11 cellular contexts compared by ENCODE assay signal in genomic region chr5:37495210-37495609, GRCh38.
DNase-seq lines count a peak whose midpoint lies in the region; ATAC-seq, FAIRE-seq and TF ChIP-seq lines count a peak whose summit lies in the region.
"Had no signal": no experiment of that assay in that cellular context is flagged by ENCODE, and none has a peak within 500 bp of the region (broad histone marks: within the 10 kb centered on the region; RNA-seq: fewer than 3 reads in every experiment).

No MANE protein-coding gene starts in this region.

- WGBS in right cardiac atrium: 78% methylated on average over 2 of the region's 2 CpGs
- WGBS in spleen, 5 donors: 61 to 81% (median 81%) methylated on average over 2 of the region's 2 CpGs

- H3K4me3 ChIP-seq in right cardiac atrium (ENCODE audit: low read length) (no peak overlapping the region), spleen (no peak overlapping the region)

- DNase-seq in left ventricle myocardium superior (no peak), right cardiac atrium (no peak), SK-MEL-5 (ENCODE audit: low read depth, low spot score) (peak; percentile 48), foreskin melanocyte (peak; percentile 55), urothelium cell line (ENCODE audit: low spot score) (no peak), spleen (no peak)
- DNase-seq: activated T-cell treated with anti-CD3 and anti-CD28 coated beads, Interleukin-2, amount 50 U/mL, for 24 hours; occipital lobe; Right ventricle myocardium superior had no signal

- FAIRE-seq in urothelium cell line (lab: Jason Lieb, UNC): peak; percentile 27

- no peak for TF ChIP-seq POLR2A in spleen (IDR thresholded peaks at IDR 0.05)

- intact Hi-C loops in left ventricle myocardium superior (cut with micrococcal nuclease) (no loop called here), right cardiac atrium (cut with DNase I) (no loop called here), spleen (cut with DNase I; ENCODE audit: low total_unique reads) (no loop called here)

- H3K36me3 ChIP-seq in spleen: peaks cover 0 to 45% (median 7%) of the 10 kb centered on the region in 6 donors

- ATAC-seq in left ventricle myocardium superior (peak; percentile 24), right cardiac atrium (no peak), HG02610 (IDR thresholded peaks at IDR 0.05; ENCODE audit: unreplicated experiment) (no peak), GM19463 (IDR thresholded peaks at IDR 0.05; ENCODE audit: unreplicated experiment) (no peak)

- H3K27ac ChIP-seq in right cardiac atrium (ENCODE audit: low read length) (no peak overlapping the region), spleen (no peak overlapping the region)

- H3K4me1 ChIP-seq in right cardiac atrium (ENCODE audit: control insufficient read depth, insufficient read depth, low read length): no peaks in the 10 kb centered on the region
- no peaks in the 10 kb centered on the region for H3K4me1 ChIP-seq in spleen

- TF ChIP-seq CTCF in spleen (IDR thresholded peaks at IDR 0.05 in 8 of 11, conservative IDR thresholded peaks at IDR 0.05 in 3 of 11): no peak

- H3K9me3 ChIP-seq in right cardiac atrium (ENCODE audit: control insufficient read depth, low read length) (no peaks in the 10 kb centered on the region), spleen (no peaks in the 10 kb centered on the region)

- no peaks in the 10 kb centered on the region for H3K27me3 ChIP-seq in right cardiac atrium (ENCODE audit: control insufficient read depth, insufficient read depth)
- no peaks in the 10 kb centered on the region for H3K27me3 ChIP-seq in spleen (replicated peaks in 1 of 7)

- in situ Hi-C loops in SK-MEL-5 (cut with HindIII; ENCODE audit: low pct_unique_long_range_greater_than_20kb, low sequenced_read_pairs): no loop called here

Comparison
In these comparisons a context has a peak if more than half of its experiments do, and no peak if none do; other contexts are left out.
1. DNase-seq: peak in SK-MEL-5 (single experiment) and foreskin melanocyte (single experiment); none in left ventricle myocardium superior (single experiment), right cardiac atrium (0 of 3), urothelium cell line (single experiment) and spleen (single experiment).